Comparison of ENCODE assay signal across 7 cellular contexts in the genomic region with DNA sequence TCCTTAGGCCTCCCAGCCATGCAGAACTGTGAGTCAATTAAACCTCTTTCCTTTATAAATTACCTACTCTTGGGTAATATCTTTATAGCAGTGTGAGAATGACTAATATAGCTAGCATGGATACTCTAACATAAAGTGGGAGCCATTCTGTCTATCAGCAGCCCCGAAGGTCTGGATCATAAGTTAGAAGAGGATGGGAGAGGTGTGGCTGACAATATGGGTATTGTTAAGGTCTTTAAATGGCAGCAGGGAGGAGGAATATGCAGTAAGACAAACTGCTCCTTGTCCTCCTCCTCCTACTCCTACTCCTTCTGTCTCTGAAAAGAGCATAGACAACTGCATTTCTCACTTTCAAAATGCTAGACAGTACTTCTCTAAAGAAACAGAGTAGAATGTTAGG.
"Had no signal": no experiment of that assay in that cellular context is flagged by ENCODE, and none has a peak within 500 bp of the region (broad histone marks: within the 10 kb centered on the region; RNA-seq: fewer than 3 reads in every experiment).

No MANE protein-coding gene starts in this region.

- ATAC-seq: HCT116, K562 had no signal

- DNase-seq: GM23248, GOT3, H7, HFFc6, IMR-90 had no signal

- H3K27ac ChIP-seq: GM23248 had no signal
